ENCODE assay signal across 9 cellular contexts in genomic region chr16:81261049-81261648, GRCh38. TPM values are rescaled to one million over a fixed set of nuclear protein-coding genes. Genes with fewer than 3 reads are reported as not detected.
DNase-seq lines count a peak whose midpoint lies in the region; ATAC-seq and TF ChIP-seq lines count a peak whose summit lies in the region.
"Had no signal": no experiment of that assay in that cellular context is flagged by ENCODE, and none has a peak within 500 bp of the region (broad histone marks: within the 10 kb centered on the region; RNA-seq: fewer than 3 reads in every experiment).

No MANE protein-coding gene starts in this region.

- H3K4me3 ChIP-seq in Peyer's patch (no peak overlapping the region), choroid plexus epithelial cell (ENCODE audit: low read depth, low read length) (no peak overlapping the region), gastrocnemius medialis (no peak overlapping the region)
- H3K4me3 ChIP-seq: SJCRH30 had no signal

- in situ Hi-C loops in gastrocnemius medialis (cut with MboI; ENCODE audit: low sequenced_read_pairs in 4 of 4), result no loop called here

- H3K27ac ChIP-seq in Peyer's patch (no peak overlapping the region), gastrocnemius medialis (no peak overlapping the region)
- H3K27ac ChIP-seq: SJCRH30 had no signal

- peaks cover 0 to 6% (median 0%) of the 10 kb centered on the region in 4 donors for H3K4me1 ChIP-seq in Peyer's patch
- peaks cover 0 to 3% of the 10 kb centered on the region in 2 donors for H3K4me1 ChIP-seq in gastrocnemius medialis
- H3K4me1 ChIP-seq: SJCRH30 had no signal

- intact Hi-C loops in gastrocnemius medialis (cut with DNase I; ENCODE audit: low total_unique reads), result no loop called here

- H3K9me3 ChIP-seq in Peyer's patch, result no peaks in the 10 kb centered on the region
- no peaks in the 10 kb centered on the region for H3K9me3 ChIP-seq in gastrocnemius medialis
- H3K9me3 ChIP-seq: SJCRH30 had no signal

- no peak for ATAC-seq in gastrocnemius medialis
- ATAC-seq in HG03521 (IDR thresholded peaks at IDR 0.05; ENCODE audit: unreplicated experiment), result no peak
- no peak for ATAC-seq in GM19023 (IDR thresholded peaks at IDR 0.05; ENCODE audit: unreplicated experiment)
- ATAC-seq in HG02678 (IDR thresholded peaks at IDR 0.05; ENCODE audit: unreplicated experiment), result no peak
- no peak for ATAC-seq in GM21529 (IDR thresholded peaks at IDR 0.05; ENCODE audit: unreplicated experiment)

- no peaks in the 10 kb centered on the region for H3K27me3 ChIP-seq in Peyer's patch
- H3K27me3 ChIP-seq in gastrocnemius medialis, result no peaks in the 10 kb centered on the region
- H3K27me3 ChIP-seq: SJCRH30 had no signal

- TF ChIP-seq CTCF in GM12874 (IDR thresholded peaks at IDR 0.05; ENCODE audit: insufficient read depth, low read depth, low read length) (peak; percentile 78), Peyer's patch (IDR thresholded peaks at IDR 0.05) (peak in 4 of 6 experiments; percentile 48 to 72 (median 67)), choroid plexus epithelial cell (conservative IDR thresholded peaks at IDR 0.05; ENCODE audit: low read depth, low read length) (peak; percentile 84), gastrocnemius medialis (IDR thresholded peaks at IDR 0.05 in 4 of 5, conservative IDR thresholded peaks at IDR 0.05 in 1 of 5) (peak in 3 of 5 experiments; percentile 13 to 35 (median 22))

- no peak for DNase-seq in Peyer's patch
- peak; percentile 46 for DNase-seq in choroid plexus epithelial cell (ENCODE audit: low read depth)
- DNase-seq in gastrocnemius medialis, result no peak

- TF ChIP-seq POLR2A in Peyer's patch (IDR thresholded peaks at IDR 0.05), result no peak
- TF ChIP-seq POLR2A in gastrocnemius medialis (IDR thresholded peaks at IDR 0.05), result no peak

- H3K36me3 ChIP-seq in Peyer's patch, result no peaks in the 10 kb centered on the region
- no peaks in the 10 kb centered on the region for H3K36me3 ChIP-seq in gastrocnemius medialis
- H3K36me3 ChIP-seq: SJCRH30 had no signal

RNA-seq across cellular contexts. Expression of gene BCO1, which starts 22.7 kb away (rescaled TPM):
- total RNA-seq in Peyer's patch, result 10 to 100 TPM in 2 of 4 donors, 1 to 10 TPM in 2; 7.9 to 16.0 (median 12.3) TPM
- total RNA-seq in gastrocnemius medialis, result not detected
- total RNA-seq: SJCRH30 had no signal

RNA-seq across cellular contexts. Expression of gene GAN, which starts 53.6 kb away (rescaled TPM):
- total RNA-seq in Peyer's patch, result 10 to 100 TPM in 3 of 4 donors, 1 to 10 TPM in 1; 7.4 to 15.2 (median 11.9) TPM
- total RNA-seq in gastrocnemius medialis, result 1 to 10 TPM; 5.0 to 8.0 (median 6.4) TPM

Comparison
In these comparisons a context has a peak if more than half of its experiments do, and no peak if none do; other contexts are left out.
1. CTCF ChIP-seq: peak in every context shown above with its lines; median percentile 84 in choroid plexus epithelial cell; 78 in GM12874; 67 in Peyer's patch; 22 in gastrocnemius medialis.
2. RNA of gene BCO1, which starts 22.7 kb away (total RNA-seq): 7.9 to 16.0 TPM in Peyer's patch; not detected in gastrocnemius medialis; every median in the first group is over 4 times any median in the second.